11 cellular contexts compared by ENCODE assay signal in the genomic region with DNA sequence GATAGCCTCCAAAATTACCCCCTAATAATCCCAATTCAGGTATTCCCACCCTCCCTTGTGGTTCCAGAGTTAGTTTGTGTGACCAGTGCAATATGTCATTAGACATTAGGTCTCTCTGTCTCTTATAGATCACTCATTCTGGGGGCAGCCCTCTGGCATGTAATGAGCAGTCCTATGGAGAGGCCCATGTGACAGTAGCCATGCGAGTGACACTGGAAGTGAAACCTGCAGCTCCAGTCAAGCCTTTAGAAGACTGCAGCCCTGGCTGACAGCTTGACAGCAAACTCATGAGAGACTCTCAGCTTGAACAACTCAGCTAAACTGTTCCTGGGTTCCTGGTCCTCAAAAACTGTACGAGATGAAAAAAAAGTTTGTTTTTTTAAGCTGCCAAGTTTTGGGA. TPM values are rescaled to one million over a fixed set of nuclear protein-coding genes. Genes with fewer than 3 reads are reported as not detected.
DNase-seq lines count a peak whose midpoint lies in the region; ATAC-seq and TF ChIP-seq lines count a peak whose summit lies in the region.
"Had no signal": no experiment of that assay in that cellular context is flagged by ENCODE, and none has a peak within 500 bp of the region (broad histone marks: within the 10 kb centered on the region; RNA-seq: fewer than 3 reads in every experiment).

No MANE protein-coding gene starts in this region.

- no peaks in the 10 kb centered on the region for H3K79me2 ChIP-seq in smooth muscle cell (ENCODE audit: low read depth)

- peaks cover 9% of the 10 kb centered on the region for H3K4me1 ChIP-seq in smooth muscle cell (ENCODE audit: low read depth)

- no peaks in the 10 kb centered on the region for H3K9me3 ChIP-seq in smooth muscle cell (replicated peaks; ENCODE audit: low read depth)

- 40% methylated on average over 2 of the region's 2 CpGs for WGBS in smooth muscle cell (ENCODE audit: low lambda C conversion rate)

- ATAC-seq in GM19023 (IDR thresholded peaks at IDR 0.05; ENCODE audit: unreplicated experiment) (peak; percentile 90), HG02610 (IDR thresholded peaks at IDR 0.05; ENCODE audit: unreplicated experiment) (peak; percentile 93), HG03439 (IDR thresholded peaks at IDR 0.05; ENCODE audit: unreplicated experiment) (peak; percentile 76)
- ATAC-seq: stimulated activated naive CD8-positive, alpha-beta T cell treated with anti-CD3 and anti-CD28 coated beads, Interleukin-15, Interleukin-2, amounts not matched to agents 100 U/mL and 50 U/mL, for 24 hours had no signal

- H3K4me2 ChIP-seq in smooth muscle cell: no peak overlapping the region

- H3K27ac ChIP-seq in smooth muscle cell (ENCODE audit: low read depth): peak overlapping the region; percentile 82
- H3K27ac ChIP-seq: epithelial cell of prostate had no signal

- H4K20me1 ChIP-seq in smooth muscle cell (ENCODE audit: low read depth): no peaks in the 10 kb centered on the region

- H3K36me3 ChIP-seq in smooth muscle cell (ENCODE audit: low read depth): no peaks in the 10 kb centered on the region

- H3K9ac ChIP-seq in smooth muscle cell (ENCODE audit: low read depth): no peak overlapping the region

- DNase-seq in smooth muscle cell (lab: John Stamatoyannopoulos, UW; ENCODE audit: unreplicated experiment) (no peak), NCI-H446 (lab: John Stamatoyannopoulos, UW) (no peak), NCI-H146 (lab: John Stamatoyannopoulos, UW) (no peak), HK-2 (ENCODE audit: unreplicated experiment) (no peak)
- DNase-seq: stimulated activated CD4-positive, alpha-beta T cell treated with anti-CD3 and anti-CD28 coated beads, Interleukin-12 subunit alpha, Interleukin-12 subunit beta, amount 100 ng/mL, for 4 hours; stimulated activated naive CD8-positive, alpha-beta T cell treated with anti-CD3 and anti-CD28 coated beads, Interleukin-15, Interleukin-2, amounts not matched to agents 100 U/mL and 50 U/mL, for 24 hours had no signal

- H3K27me3 ChIP-seq in smooth muscle cell (ENCODE audit: low read depth): no peaks in the 10 kb centered on the region

- no peak for TF ChIP-seq CTCF in smooth muscle cell (IDR thresholded peaks at IDR 0.05; ENCODE audit: borderline replicate concordance, insufficient read depth, poor library complexity, severe bottlenecking)

- no peak overlapping the region for H3K4me3 ChIP-seq in smooth muscle cell

- H3F3A ChIP-seq in smooth muscle cell (ENCODE audit: low read depth): no peaks in the 10 kb centered on the region

- H2AFZ ChIP-seq in smooth muscle cell (ENCODE audit: low read depth): no peak overlapping the region

RNA-seq across cellular contexts. Expression of gene HSPB3, which starts 54.0 kb away (rescaled TPM):
- 3.1 and 5.5 TPM in 2 replicates for total RNA-seq in smooth muscle cell
- 1.5 and 2.3 TPM in 2 replicates for polyA plus RNA-seq in smooth muscle cell
- polyA plus RNA-seq: neural cell had no signal
